ENCODE assay signal across 26 cellular contexts in the genomic region with DNA sequence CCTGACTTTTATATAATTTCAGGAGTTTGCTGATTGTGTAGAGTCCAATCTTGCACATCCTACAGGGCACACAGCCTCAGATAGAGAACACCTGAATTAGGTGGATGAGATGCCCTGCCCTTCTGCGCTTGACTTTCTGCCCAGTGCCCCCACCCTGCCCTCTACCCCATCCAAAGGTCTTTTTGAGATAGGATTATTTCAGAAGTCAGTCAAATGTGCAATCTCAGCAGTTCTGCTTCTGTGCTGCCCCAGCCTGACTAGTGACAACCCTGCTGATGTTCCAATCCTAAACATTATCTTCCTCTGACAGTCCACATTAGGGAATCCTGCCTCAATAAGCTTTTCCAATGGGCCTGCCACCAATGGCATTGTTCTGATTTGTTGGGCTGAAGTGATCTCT.
"Had no signal": no experiment of that assay in that cellular context is flagged by ENCODE, and none has a peak within 500 bp of the region (broad histone marks: within the 10 kb centered on the region; RNA-seq: fewer than 3 reads in every experiment).

No MANE protein-coding gene starts in this region.

- H3K36me3 ChIP-seq: heart left ventricle, left ventricle myocardium inferior, neural progenitor cell, ovary, sigmoid colon, tibial nerve, vagina had no signal

- H3K4me3 ChIP-seq: heart left ventricle, left ventricle myocardium inferior, neural progenitor cell, ovary, sigmoid colon, smooth muscle cell, tibial nerve, vagina had no signal

- H3K4me1 ChIP-seq: heart left ventricle, left ventricle myocardium inferior, sigmoid colon, tibial nerve, vagina had no signal

- DNase-seq: heart left ventricle; hypothalamus; immature natural killer cell; kidney; left colon; left ventricle myocardium inferior; naive B cell; natural killer cell; nephron progenitor cell; ovary; retina; right cardiac atrium; sigmoid colon; stimulated activated CD4-positive, alpha-beta T cell treated with anti-CD3 and anti-CD28 coated beads, Interleukin-1b, Interleukin-23, amount 100 ng/mL, for 48 hours; stimulated activated CD4-positive, alpha-beta T cell treated with anti-CD3 and anti-CD28 coated beads, Interleukin-2, amount 100 ng/mL, for 48 hours; stimulated activated CD4-positive, alpha-beta T cell treated with anti-CD3 and anti-CD28 coated beads, Interleukin-4, amount 100 ng/mL, for 4 hours; stimulated activated CD8-positive, alpha-beta memory T cell treated with anti-CD3 and anti-CD28 coated beads, Interleukin-4, amount 100 ng/mL, for 48 hours; stimulated activated naive CD4-positive, alpha-beta T cell treated with Interleukin-2 at 50 U/mL for 16 hours; stimulated activated naive CD8-positive, alpha-beta T cell treated with anti-CD3 and anti-CD28 coated beads, Interleukin-15, amount 100 ng/mL, for 72 hours; substantia nigra had no signal

- ATAC-seq: heart left ventricle; left colon; natural killer cell; right cardiac atrium; stimulated activated memory B cell treated with anti-CD40 and anti-IgM and Interleukin-4, amounts not matched to agents 10 μg/mL and 1 μg/mL and 100 μg/mL, for 72 hours; stimulated activated naive CD8-positive, alpha-beta T cell treated with anti-CD3 and anti-CD28 coated beads, Interleukin-15, amount 100 ng/mL, for 72 hours had no signal

- H3K9me3 ChIP-seq: heart left ventricle, left ventricle myocardium inferior, ovary, sigmoid colon, tibial nerve, vagina had no signal

- H3K27me3 ChIP-seq: heart left ventricle, neural progenitor cell, ovary, sigmoid colon, tibial nerve, vagina had no signal

- H3K27ac ChIP-seq: heart left ventricle, left ventricle myocardium inferior, neural progenitor cell, ovary, sigmoid colon, tibial nerve, vagina had no signal

- H3K4me2 ChIP-seq: neural progenitor cell, smooth muscle cell had no signal

- FAIRE-seq: islet of Langerhans, kidney had no signal

- H2AFZ ChIP-seq: neural progenitor cell had no signal

- H3K9ac ChIP-seq: neural progenitor cell had no signal
